21 cellular contexts compared by ENCODE assay signal in genomic region chr2:198883604-198884003, GRCh38.
DNase-seq lines count a peak whose midpoint lies in the region; ATAC-seq, FAIRE-seq and TF ChIP-seq lines count a peak whose summit lies in the region.
"Had no signal": no experiment of that assay in that cellular context is flagged by ENCODE, and none has a peak within 500 bp of the region (broad histone marks: within the 10 kb centered on the region; RNA-seq: fewer than 3 reads in every experiment).

No MANE protein-coding gene starts in this region.

- H3K27ac Mint-ChIP-seq in HFFc6 (no peak overlapping the region), glutamatergic neuron (ENCODE audit: unreplicated experiment) (no peak overlapping the region)
- H3K27ac Mint-ChIP-seq: IgD-negative memory B cell had no signal

- no peaks in the 10 kb centered on the region for H3K27me3 Mint-ChIP-seq in HFFc6 (ENCODE audit: insufficient read depth)
- H3K27me3 Mint-ChIP-seq in glutamatergic neuron (ENCODE audit: unreplicated experiment) = no peaks in the 10 kb centered on the region
- H3K27me3 Mint-ChIP-seq: IgD-negative memory B cell had no signal

- H3K27ac ChIP-seq in foreskin keratinocyte = no peak overlapping the region
- H3K27ac ChIP-seq: C4-2B, RWPE1, SJSA1 had no signal

- no peaks in the 10 kb centered on the region for H3K27me3 ChIP-seq in foreskin keratinocyte
- H3K27me3 ChIP-seq: SJSA1 had no signal

- no peak overlapping the region for H3K4me3 ChIP-seq in astrocyte of the spinal cord (ENCODE audit: low read depth, low read length)
- H3K4me3 ChIP-seq: SJSA1 had no signal

- FAIRE-seq in GM19239 (lab: Jason Lieb, UNC) = peak; percentile 18

- no peaks in the 10 kb centered on the region for H3K4me1 ChIP-seq in foreskin keratinocyte
- H3K4me1 ChIP-seq: SJSA1 had no signal

- no peaks in the 10 kb centered on the region for H3K36me3 Mint-ChIP-seq in HFFc6 (ENCODE audit: low read depth)
- H3K36me3 Mint-ChIP-seq in glutamatergic neuron (ENCODE audit: unreplicated experiment) = no peaks in the 10 kb centered on the region
- H3K36me3 Mint-ChIP-seq: IgD-negative memory B cell had no signal

- H3K4me3 Mint-ChIP-seq in HFFc6 (no peak overlapping the region), glutamatergic neuron (ENCODE audit: unreplicated experiment) (no peak overlapping the region)
- H3K4me3 Mint-ChIP-seq: IgD-negative memory B cell had no signal

- H3K9me3 Mint-ChIP-seq in HFFc6 (peaks cover 7% of the 10 kb centered on the region), glutamatergic neuron (ENCODE audit: unreplicated experiment) (no peaks in the 10 kb centered on the region)

- in situ Hi-C loops in astrocyte of the spinal cord (cut with HindIII; ENCODE audit: low sequenced_read_pairs) = no loop called here

- DNase-seq in AG08395 (ENCODE audit: low spot score) = peak; percentile 26
- no peak for DNase-seq in GM19239 (ENCODE audit: insufficient read length, low spot score)
- peak; percentile 13 for DNase-seq in astrocyte of the spinal cord (ENCODE audit: low read depth, low spot score)
- DNase-seq in foreskin keratinocyte = peak in 1 of 2 donors; percentile 61
- no peak for DNase-seq in HFFc6
- no peak for DNase-seq in activated CD4-positive, alpha-beta T cell treated with anti-CD3 and anti-CD28 coated beads, Interleukin-2, amount 50 U/mL, for 1 hour
- no peak for DNase-seq in glutamatergic neuron
- no peak for DNase-seq in NCI-H1092 (lab: John Stamatoyannopoulos, UW)
- DNase-seq: 8988T, DND-41, GF-D8, Kasumi-1, NCI-H2029 treated with DMSO at 0.1 percent for 48 hours, NCI-H2171 treated with DMSO at 0.1 percent for 48 hours, NCI-H446 treated with DMSO at 0.1 percent for 48 hours, NCI-H774, PC-3 had no signal

- TF ChIP-seq CTCF in astrocyte of the spinal cord (IDR thresholded peaks at IDR 0.05; ENCODE audit: low read depth, low read length) (no peak), foreskin keratinocyte (conservative IDR thresholded peaks at IDR 0.05) (no peak), HFFc6 (IDR thresholded peaks at IDR 0.05) (no peak), glutamatergic neuron (IDR thresholded peaks at IDR 0.05; ENCODE audit: partially characterized antibody, unreplicated experiment) (no peak)

- H3K4me1 Mint-ChIP-seq in HFFc6 (ENCODE audit: low read depth) (no peaks in the 10 kb centered on the region), glutamatergic neuron (ENCODE audit: low read depth, unreplicated experiment) (no peaks in the 10 kb centered on the region)
- H3K4me1 Mint-ChIP-seq: IgD-negative memory B cell had no signal

- peak; percentile 65 for ATAC-seq in foreskin keratinocyte
- ATAC-seq: PC-3 had no signal

Comparison
In these comparisons a context has a peak if more than half of its experiments do, and no peak if none do; other contexts are left out.
1. DNase-seq: peak in AG08395 (single experiment) and astrocyte of the spinal cord (single experiment); none in GM19239 (single experiment), HFFc6 (single experiment), activated CD4-positive, alpha-beta T cell treated with anti-CD3 and anti-CD28 coated beads, Interleukin-2, amount 50 U/mL, for 1 hour (single experiment), glutamatergic neuron (single experiment) and NCI-H1092 (single experiment).